26 cellular contexts compared by ENCODE assay signal in genomic region chr14:50215416-50215815, GRCh38.
"Had no signal": no experiment of that assay in that cellular context is flagged by ENCODE, and none has a peak within 500 bp of the region (broad histone marks: within the 10 kb centered on the region; RNA-seq: fewer than 3 reads in every experiment).

No MANE protein-coding gene starts in this region.

- H3K27me3 ChIP-seq: body of pancreas, Peyer's patch, SJSA1 had no signal

- H3K36me3 ChIP-seq: Peyer's patch, SJSA1 had no signal

- H3K27ac ChIP-seq: body of pancreas, Peyer's patch, SJSA1 had no signal

- DNase-seq: activated CD4-positive, alpha-beta T cell treated with anti-CD3 and anti-CD28 coated beads, Interleukin-2, amount 10 ng/mL, durations not matched to agents 24 days and 14 days; activated CD4-positive, alpha-beta T cell treated with anti-CD3 and anti-CD28 coated beads, Interleukin-2, amount 50 U/mL, for 4 hours; activated CD8-positive, alpha-beta T cell treated with anti-CD3 and anti-CD28 coated beads for 36 hours; activated gamma-delta T cell; activated naive CD4-positive, alpha-beta T cell treated with Interleukin-2 at 50 U/mL for 16 hours; activated naive CD8-positive, alpha-beta T cell treated with anti-CD3 and anti-CD28 coated beads, Interleukin-2, amount 10 ng/mL, durations not matched to agents 7 days and 5 days; activated T-cell treated with anti-CD3 and anti-CD28 coated beads, Interleukin-2, amount 50 U/mL, for 24 hours; body of pancreas; central memory CD4-positive, alpha-beta T cell; IMR-90; NCI-H1105; NCI-H1417 treated with DMSO at 0.1 percent for 48 hours; NCI-H1930; NCI-H2081 treated with DMSO at 0.1 percent for 48 hours; NCI-H226; NCI-H446 treated with DMSO at 0.1 percent for 48 hours; NCI-H524; Peyer's patch; RPMI8226; SHP77 treated with DMSO at 0.1 percent for 48 hours; SW 1271; T-helper 1 cell; T-helper 2 cell; T1000 had no signal

- H3K4me3 ChIP-seq: body of pancreas, K562, Peyer's patch, SJSA1 had no signal

- H3K4me1 ChIP-seq: SJSA1 had no signal

- H3K9me3 ChIP-seq: body of pancreas, Peyer's patch, SJSA1 had no signal
